17 cellular contexts compared by ENCODE assay signal in genomic region chr12:85484387-85484786, GRCh38.
DNase-seq lines count a peak whose midpoint lies in the region; ATAC-seq and TF ChIP-seq lines count a peak whose summit lies in the region.
"Had no signal": no experiment of that assay in that cellular context is flagged by ENCODE, and none has a peak within 500 bp of the region (broad histone marks: within the 10 kb centered on the region; RNA-seq: fewer than 3 reads in every experiment).

No MANE protein-coding gene starts in this region.

- no peaks in the 10 kb centered on the region for H3K9me3 ChIP-seq in heart left ventricle
- H3K9me3 ChIP-seq in left ventricle myocardium inferior (replicated peaks), result no peaks in the 10 kb centered on the region
- H3K9me3 ChIP-seq: gastrocnemius medialis, pancreas, SJCRH30 had no signal

- TF ChIP-seq CTCF in GM23338 (conservative IDR thresholded peaks at IDR 0.05; ENCODE audit: low read depth in 2 of 2), result no peak
- TF ChIP-seq CTCF in heart left ventricle (IDR thresholded peaks at IDR 0.05), result no peak
- no peak for TF ChIP-seq CTCF in left ventricle myocardium inferior (IDR thresholded peaks at IDR 0.05; ENCODE audit: borderline replicate concordance)
- no peak for TF ChIP-seq CTCF in natural killer cell (IDR thresholded peaks at IDR 0.05)

- no peak for TF ChIP-seq POLR2A in heart left ventricle (IDR thresholded peaks at IDR 0.05)

- H3K79me2 ChIP-seq in GM23338 (replicated peaks; ENCODE audit: insufficient read depth), result no peaks in the 10 kb centered on the region

- H3K4me3 ChIP-seq in GM23338, result no peak overlapping the region
- no peak overlapping the region for H3K4me3 ChIP-seq in heart left ventricle
- no peak overlapping the region for H3K4me3 ChIP-seq in left ventricle myocardium inferior
- H3K4me3 ChIP-seq: gastrocnemius medialis, pancreas, SJCRH30, smooth muscle cell had no signal

- 30 to 72% (median 59%) methylated on average over 1 of the region's 1 CpG for WGBS in heart left ventricle, 4 donors

- H3K27ac Mint-ChIP-seq in GM23338, result no peak overlapping the region
- no peak overlapping the region for H3K27ac Mint-ChIP-seq in natural killer cell
- H3K27ac Mint-ChIP-seq: activated naive CD4-positive, alpha-beta T cell treated with anti-CD3 and anti-CD28 coated beads, Interleukin-2, amount 50 U/mL, for 24 hours; endodermal cell had no signal

- no peaks in the 10 kb centered on the region for H4K20me1 ChIP-seq in GM23338 (replicated peaks; ENCODE audit: insufficient read depth)

- peak; percentile 22 for DNase-seq in NCI-H146 treated with DMSO at 0.1 percent for 48 hours (lab: John Stamatoyannopoulos, UW; ENCODE audit: unreplicated experiment)
- no peak for DNase-seq in NCI-H146 (lab: John Stamatoyannopoulos, UW)
- no peak for DNase-seq in GM23338 (ENCODE audit: low spot score)
- no peak for DNase-seq in heart left ventricle
- DNase-seq in left ventricle myocardium inferior, result no peak
- no peak for DNase-seq in natural killer cell
- DNase-seq: 8988T, endodermal cell, gastrocnemius medialis, Kasumi-1, NCI-H2081, pancreas, SJCRH30 had no signal

- H3K27me3 ChIP-seq in GM23338 (ENCODE audit: insufficient read depth) (no peaks in the 10 kb centered on the region), heart left ventricle (no peaks in the 10 kb centered on the region), left ventricle myocardium inferior (ENCODE audit: low read depth) (no peaks in the 10 kb centered on the region)
- H3K27me3 ChIP-seq: gastrocnemius medialis, pancreas, SJCRH30 had no signal

- intact Hi-C loops in heart left ventricle (cut with DNase I) (no loop called here), left ventricle myocardium inferior (cut with micrococcal nuclease) (no loop called here), natural killer cell (cut with micrococcal nuclease) (no loop called here)

- H2AFZ ChIP-seq in GM23338, result no peak overlapping the region

- H3K27me3 Mint-ChIP-seq in GM23338 (ENCODE audit: insufficient read depth, low read depth, poor library complexity), result no peaks in the 10 kb centered on the region
- H3K27me3 Mint-ChIP-seq in natural killer cell (ENCODE audit: low read depth in 2 of 2), result no peaks in the 10 kb centered on the region
- H3K27me3 Mint-ChIP-seq: activated naive CD4-positive, alpha-beta T cell treated with anti-CD3 and anti-CD28 coated beads, Interleukin-2, amount 50 U/mL, for 24 hours had no signal

- peak; percentile 68 for ATAC-seq in HG02588 (IDR thresholded peaks at IDR 0.05; ENCODE audit: unreplicated experiment)
- peak; percentile 75 for ATAC-seq in HG03280 (IDR thresholded peaks at IDR 0.05; ENCODE audit: unreplicated experiment)
- no peak for ATAC-seq in GM23338
- no peak for ATAC-seq in heart left ventricle
- ATAC-seq in natural killer cell, result no peak
- ATAC-seq: gastrocnemius medialis, pancreas had no signal

- H3K36me3 Mint-ChIP-seq in GM23338 (ENCODE audit: low read depth) (peaks cover 3% of the 10 kb centered on the region; the same call in 1 of the 3 replicates), natural killer cell (no peaks in the 10 kb centered on the region)
- H3K36me3 Mint-ChIP-seq: activated naive CD4-positive, alpha-beta T cell treated with anti-CD3 and anti-CD28 coated beads, Interleukin-2, amount 50 U/mL, for 24 hours had no signal

- H3K27ac ChIP-seq in GM23338 (ENCODE audit: low read depth) (no peak overlapping the region), heart left ventricle (no peak overlapping the region), left ventricle myocardium inferior (replicated peaks) (no peak overlapping the region)
- H3K27ac ChIP-seq: gastrocnemius medialis, pancreas, SJCRH30 had no signal

- H3K4me1 ChIP-seq in GM23338 (ENCODE audit: insufficient read depth) (no peaks in the 10 kb centered on the region), heart left ventricle (no peaks in the 10 kb centered on the region), left ventricle myocardium inferior (no peaks in the 10 kb centered on the region)
- H3K4me1 ChIP-seq: gastrocnemius medialis, SJCRH30 had no signal

- H3K4me3 Mint-ChIP-seq in GM23338, result no peak overlapping the region
- H3K4me3 Mint-ChIP-seq in natural killer cell, result no peak overlapping the region
- H3K4me3 Mint-ChIP-seq: activated naive CD4-positive, alpha-beta T cell treated with anti-CD3 and anti-CD28 coated beads, Interleukin-2, amount 50 U/mL, for 24 hours; endodermal cell had no signal

- no peaks in the 10 kb centered on the region for H3K9me2 ChIP-seq in GM23338 (ENCODE audit: insufficient read depth)

- H3F3A ChIP-seq in GM23338 (replicated peaks; ENCODE audit: low read depth), result no peaks in the 10 kb centered on the region

- no peak overlapping the region for H3K4me2 ChIP-seq in GM23338
- H3K4me2 ChIP-seq: smooth muscle cell had no signal

- H3K9me3 Mint-ChIP-seq in GM23338 (0 out of 3 replicates have a peak, but pooled peaks cover 4% of the 10 kb centered on the region), natural killer cell (no peaks in the 10 kb centered on the region)
- H3K9me3 Mint-ChIP-seq: activated naive CD4-positive, alpha-beta T cell treated with anti-CD3 and anti-CD28 coated beads, Interleukin-2, amount 50 U/mL, for 24 hours had no signal

- H3K4me1 Mint-ChIP-seq in GM23338 (peaks cover 3% of the 10 kb centered on the region; the same call in 2 of the 3 replicates), natural killer cell (no peaks in the 10 kb centered on the region)
- H3K4me1 Mint-ChIP-seq: activated naive CD4-positive, alpha-beta T cell treated with anti-CD3 and anti-CD28 coated beads, Interleukin-2, amount 50 U/mL, for 24 hours; endodermal cell had no signal

- H3K36me3 ChIP-seq in GM23338 (ENCODE audit: insufficient read depth), result no peaks in the 10 kb centered on the region
- H3K36me3 ChIP-seq in heart left ventricle, result no peaks in the 10 kb centered on the region
- H3K36me3 ChIP-seq in left ventricle myocardium inferior, result no peaks in the 10 kb centered on the region
- H3K36me3 ChIP-seq: gastrocnemius medialis, pancreas, SJCRH30 had no signal

TF ChIP-seq in GM23338, 12 proteins besides CTCF, POLR2A, EP300 and RAD21 (continues in another document):
- TF ChIP-seq ZNF331 (CRISPR knock-in tag; IDR thresholded peaks at IDR 0.05; ENCODE audit: low read depth) (no peak), JUNB (IDR thresholded peaks at IDR 0.05; ENCODE audit: unreplicated experiment) (no peak), EZH2 (IDR thresholded peaks at IDR 0.05; ENCODE audit: low read depth, unreplicated experiment) (no peak), EZH2phosphoT487 (IDR thresholded peaks at IDR 0.05; ENCODE audit: unreplicated experiment) (no peak), POLR2AphosphoS5 (IDR thresholded peaks at IDR 0.05; ENCODE audit: low read depth) (no peak)
- TF ChIP-seq, protein P1, sequence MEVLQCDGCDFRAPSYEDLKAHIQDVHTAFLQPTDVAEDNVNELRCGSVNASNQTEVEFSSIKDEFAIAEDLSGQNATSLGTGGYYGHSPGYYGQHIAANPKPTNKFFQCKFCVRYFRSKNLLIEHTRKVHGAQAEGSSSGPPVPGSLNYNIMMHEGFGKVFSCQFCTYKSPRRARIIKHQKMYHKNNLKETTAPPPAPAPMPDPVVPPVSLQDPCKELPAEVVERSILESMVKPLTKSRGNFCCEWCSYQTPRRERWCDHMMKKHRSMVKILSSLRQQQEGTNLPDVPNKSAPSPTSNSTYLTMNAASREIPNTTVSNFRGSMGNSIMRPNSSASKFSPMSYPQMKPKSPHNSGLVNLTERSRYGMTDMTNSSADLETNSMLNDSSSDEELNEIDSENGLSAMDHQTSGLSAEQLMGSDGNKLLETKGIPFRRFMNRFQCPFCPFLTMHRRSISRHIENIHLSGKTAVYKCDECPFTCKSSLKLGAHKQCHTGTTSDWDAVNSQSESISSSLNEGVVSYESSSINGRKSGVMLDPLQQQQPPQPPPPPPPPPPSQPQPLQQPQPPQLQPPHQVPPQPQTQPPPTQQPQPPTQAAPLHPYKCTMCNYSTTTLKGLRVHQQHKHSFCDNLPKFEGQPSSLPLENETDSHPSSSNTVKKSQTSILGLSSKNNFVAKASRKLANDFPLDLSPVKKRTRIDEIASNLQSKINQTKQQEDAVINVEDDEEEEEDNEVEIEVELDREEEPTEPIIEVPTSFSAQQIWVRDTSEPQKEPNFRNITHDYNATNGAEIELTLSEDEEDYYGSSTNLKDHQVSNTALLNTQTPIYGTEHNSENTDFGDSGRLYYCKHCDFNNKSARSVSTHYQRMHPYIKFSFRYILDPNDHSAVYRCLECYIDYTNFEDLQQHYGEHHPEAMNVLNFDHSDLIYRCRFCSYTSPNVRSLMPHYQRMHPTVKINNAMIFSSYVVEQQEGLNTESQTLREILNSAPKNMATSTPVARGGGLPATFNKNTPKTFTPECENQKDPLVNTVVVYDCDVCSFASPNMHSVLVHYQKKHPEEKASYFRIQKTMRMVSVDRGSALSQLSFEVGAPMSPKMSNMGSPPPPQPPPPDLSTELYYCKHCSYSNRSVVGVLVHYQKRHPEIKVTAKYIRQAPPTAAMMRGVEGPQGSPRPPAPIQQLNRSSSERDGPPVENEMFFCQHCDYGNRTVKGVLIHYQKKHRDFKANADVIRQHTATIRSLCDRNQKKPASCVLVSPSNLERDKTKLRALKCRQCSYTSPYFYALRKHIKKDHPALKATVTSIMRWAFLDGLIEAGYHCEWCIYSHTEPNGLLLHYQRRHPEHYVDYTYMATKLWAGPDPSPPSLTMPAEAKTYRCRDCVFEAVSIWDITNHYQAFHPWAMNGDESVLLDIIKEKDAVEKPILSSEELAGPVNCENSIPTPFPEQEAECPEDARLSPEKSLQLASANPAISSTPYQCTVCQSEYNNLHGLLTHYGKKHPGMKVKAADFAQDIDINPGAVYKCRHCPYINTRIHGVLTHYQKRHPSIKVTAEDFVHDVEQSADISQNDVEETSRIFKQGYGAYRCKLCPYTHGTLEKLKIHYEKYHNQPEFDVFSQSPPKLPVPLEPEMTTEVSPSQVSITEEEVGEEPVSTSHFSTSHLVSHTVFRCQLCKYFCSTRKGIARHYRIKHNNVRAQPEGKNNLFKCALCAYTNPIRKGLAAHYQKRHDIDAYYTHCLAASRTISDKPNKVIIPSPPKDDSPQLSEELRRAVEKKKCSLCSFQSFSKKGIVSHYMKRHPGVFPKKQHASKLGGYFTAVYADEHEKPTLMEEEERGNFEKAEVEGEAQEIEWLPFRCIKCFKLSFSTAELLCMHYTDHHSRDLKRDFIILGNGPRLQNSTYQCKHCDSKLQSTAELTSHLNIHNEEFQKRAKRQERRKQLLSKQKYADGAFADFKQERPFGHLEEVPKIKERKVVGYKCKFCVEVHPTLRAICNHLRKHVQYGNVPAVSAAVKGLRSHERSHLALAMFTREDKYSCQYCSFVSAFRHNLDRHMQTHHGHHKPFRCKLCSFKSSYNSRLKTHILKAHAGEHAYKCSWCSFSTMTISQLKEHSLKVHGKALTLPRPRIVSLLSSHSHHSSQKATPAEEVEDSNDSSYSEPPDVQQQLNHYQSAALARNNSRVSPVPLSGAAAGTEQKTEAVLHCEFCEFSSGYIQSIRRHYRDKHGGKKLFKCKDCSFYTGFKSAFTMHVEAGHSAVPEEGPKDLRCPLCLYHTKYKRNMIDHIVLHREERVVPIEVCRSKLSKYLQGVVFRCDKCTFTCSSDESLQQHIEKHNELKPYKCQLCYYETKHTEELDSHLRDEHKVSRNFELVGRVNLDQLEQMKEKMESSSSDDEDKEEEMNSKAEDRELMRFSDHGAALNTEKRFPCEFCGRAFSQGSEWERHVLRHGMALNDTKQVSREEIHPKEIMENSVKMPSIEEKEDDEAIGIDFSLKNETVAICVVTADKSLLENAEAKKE (CRISPR knock-in tag; IDR thresholded peaks at IDR 0.05), result no peak

Comparison
In these comparisons a context has a peak if more than half of its experiments do, and no peak if none do; other contexts are left out.
1. ATAC-seq: peak in HG02588 (single experiment) and HG03280 (single experiment); none in GM23338 (single experiment), heart left ventricle (0 of 4) and natural killer cell (0 of 3).